18 cellular contexts compared by ENCODE assay signal in genomic region chr7:128389815-128390329, GRCh38. TPM values are rescaled to one million over a fixed set of nuclear protein-coding genes. Genes with fewer than 3 reads are reported as not detected.
DNase-seq lines count a peak whose midpoint lies in the region; ATAC-seq, FAIRE-seq and TF ChIP-seq lines count a peak whose summit lies in the region.
"Had no signal": no experiment of that assay in that cellular context is flagged by ENCODE, and none has a peak within 500 bp of the region (broad histone marks: within the 10 kb centered on the region; RNA-seq: fewer than 3 reads in every experiment).

No MANE protein-coding gene starts in this region.

- no peak for TF ChIP-seq RAD21 in HepG2 (CRISPR knock-in tag; IDR thresholded peaks at IDR 0.05)

- no peaks in the 10 kb centered on the region for H3K9me3 Mint-ChIP-seq in immature natural killer cell
- H3K9me3 Mint-ChIP-seq: CD8-positive, alpha-beta T cell had no signal

- H3K27ac ChIP-seq in HepG2 (ENCODE audit: extremely low read length, insufficient read depth, low read length) (no peak overlapping the region), right lobe of liver (no peak overlapping the region), Karpas-422 (ENCODE audit: low read length) (peak overlapping the region; percentile 82)
- H3K27ac ChIP-seq: HL-60, KMS-11 had no signal

- no TSS peak for BruUV-seq in HepG2 (replicated peaks; lab: Mats Ljungman, UMichigan)

- H3K4me1 Mint-ChIP-seq in immature natural killer cell = no peaks in the 10 kb centered on the region

- H3K36me3 Mint-ChIP-seq in immature natural killer cell = no peaks in the 10 kb centered on the region

- no peak overlapping the region for H2AFZ ChIP-seq in HepG2 (ENCODE audit: low read length)
- no peak overlapping the region for H2AFZ ChIP-seq in Karpas-422 (ENCODE audit: low read length)

- H3K27me3 Mint-ChIP-seq in immature natural killer cell (ENCODE audit: low read depth in 3 of 3) = peaks cover 0 to 6% (median 0%) of the 10 kb centered on the region in 3 donors

- H3K27ac Mint-ChIP-seq in immature natural killer cell = no peak overlapping the region
- H3K27ac Mint-ChIP-seq: CD8-positive, alpha-beta T cell had no signal

- H3K27me3 ChIP-seq in HepG2 (ENCODE audit: control insufficient read depth in 1 of 2, insufficient read depth in 2 of 2, low read length in 2 of 2) (0 out of 5 replicates have a peak, but pooled peaks cover 1 to 5% of the 10 kb centered on the region in 2 experiments), right lobe of liver (no peaks in the 10 kb centered on the region), Karpas-422 (ENCODE audit: low read length) (no peaks in the 10 kb centered on the region)
- H3K27me3 ChIP-seq: BLaER1 treated with 17β-estradiol and CSF1 and Interleukin-3, amounts not matched to agents 10 nM and 100 nM had no signal

- CTCF ChIA-PET in HepG2 (lab: Yijun Ruan, JAX; ENCODE audit: low intra/inter-chr PET ratio, low total read pairs) = interaction anchor here (1.8 kb wide), 1 partner anchor 42 kb away, joined by 9 read pairs; no protein-coding TSS in a partner anchor

- no peak for TF ChIP-seq POLR2A in HepG2 (IDR thresholded peaks at IDR 0.05; ENCODE audit: insufficient read depth in 1 of 2, low read depth in 2 of 2, low read length in 2 of 2)
- no peak for TF ChIP-seq POLR2A in right lobe of liver (IDR thresholded peaks at IDR 0.05)

- H3K9me3 ChIP-seq in HepG2 (ENCODE audit: low read length) (no peaks in the 10 kb centered on the region), right lobe of liver (no peaks in the 10 kb centered on the region), Karpas-422 (ENCODE audit: low read length) (no peaks in the 10 kb centered on the region)
- H3K9me3 ChIP-seq: BLaER1 treated with 17β-estradiol and CSF1 and Interleukin-3, amounts not matched to agents 10 nM and 100 nM; HAP-1 had no signal

- no peak for FAIRE-seq in HepG2 (lab: Jason Lieb, UNC)
- FAIRE-seq: GM12878 had no signal

- H3K4me3 Mint-ChIP-seq in immature natural killer cell = no peak overlapping the region
- H3K4me3 Mint-ChIP-seq: CD8-positive, alpha-beta T cell had no signal

- peaks cover 21% of the 10 kb centered on the region; the same call in 1 of the 2 replicates for H3K4me1 ChIP-seq in HepG2 (ENCODE audit: insufficient read depth, low read length)
- no peaks in the 10 kb centered on the region for H3K4me1 ChIP-seq in right lobe of liver
- peaks cover 52% of the 10 kb centered on the region for H3K4me1 ChIP-seq in Karpas-422 (ENCODE audit: low read length)
- H3K4me1 ChIP-seq: HAP-1 had no signal

- no peak for DNase-seq in HepG2 (ENCODE audit: low spot score)
- no peak for DNase-seq in right lobe of liver
- no peak for DNase-seq in Karpas-422
- DNase-seq in left colon = no peak
- DNase-seq in immature natural killer cell = no peak
- no peak for DNase-seq in NCI-H510A treated with DMSO at 0.1 percent for 48 hours (lab: John Stamatoyannopoulos, UW)
- DNase-seq in cardiac septum (ENCODE audit: low spot score) = no peak
- DNase-seq: CD8-positive, alpha-beta T cell; NCI-H1105 treated with DMSO at 0.1 percent for 48 hours; NCI-H2081; NCI-H345; NCI-H524 treated with DMSO at 0.1 percent for 48 hours had no signal

- no peaks in the 10 kb centered on the region for H4K20me1 ChIP-seq in HepG2 (ENCODE audit: insufficient read depth, low read length)
- H4K20me1 ChIP-seq in Karpas-422 (ENCODE audit: insufficient read depth, low read depth, low read length) = 0 out of 2 replicates have a peak, but pooled peaks cover 2% of the 10 kb centered on the region

- TF ChIP-seq EP300 in HepG2 (IDR thresholded peaks at IDR 0.05; ENCODE audit: low read depth in 2 of 2, low read length in 2 of 2) = no peak
- no peak for TF ChIP-seq EP300 in HepG2 (CRISPR knock-in tag; IDR thresholded peaks at IDR 0.05; ENCODE audit: borderline replicate concordance)

- in situ Hi-C loops in HepG2 (cut with HindIII; ENCODE audit: extremely low pct_ligation_motif_present, low pct_unique_long_range_greater_than_20kb) = no loop called here

- POLR2A ChIA-PET in HepG2 (lab: Yijun Ruan, JAX) = no interaction called here

- H3K9me2 ChIP-seq in Karpas-422 (replicated peaks; ENCODE audit: insufficient read depth, low read length) = no peaks in the 10 kb centered on the region

- ATAC-seq in HepG2 (no peak), right lobe of liver (no peak), left colon (peak; percentile 26)
- ATAC-seq: CD8-positive, alpha-beta T cell; GM12878 had no signal

- H3K36me3 ChIP-seq in HepG2 (replicated peaks in 1 of 2; ENCODE audit: control insufficient read depth in 1 of 2, insufficient read depth in 2 of 2, low read length in 2 of 2) (peaks cover 0 to 4% of the 10 kb centered on the region in 2 experiments; a peak in 2 of 5 replicates), right lobe of liver (peaks cover 0 to 5% (median 0%) of the 10 kb centered on the region in 4 donors), Karpas-422 (ENCODE audit: insufficient read depth, low read length) (no peaks in the 10 kb centered on the region; the same call in 1 of the 2 replicates)

- TF ChIP-seq CTCF in HepG2 (CRISPR knock-in tag; IDR thresholded peaks at IDR 0.05) (no peak), right lobe of liver (IDR thresholded peaks at IDR 0.05) (no peak)

- H3K4me3 ChIP-seq in HepG2 (replicated peaks in 1 of 3; ENCODE audit: insufficient read depth in 1 of 3, low read depth in 2 of 3, low read length in 3 of 3) (no peak overlapping the region), right lobe of liver (no peak overlapping the region), Karpas-422 (ENCODE audit: low read length) (peak overlapping the region; percentile 40)
- H3K4me3 ChIP-seq: BLaER1 treated with 17β-estradiol and CSF1 and Interleukin-3, amounts not matched to agents 10 nM and 100 nM; GM12878; HAP-1 had no signal

- H3K9ac ChIP-seq in HepG2 (ENCODE audit: insufficient read depth, low read depth, low read length) (no peak overlapping the region), Karpas-422 (ENCODE audit: low read length) (peak overlapping the region; percentile 48; the same call in 1 of the 2 replicates)
- H3K9ac ChIP-seq: KMS-11 had no signal

- H3K4me2 ChIP-seq in HepG2 (ENCODE audit: low read depth, low read length) (no peak overlapping the region), Karpas-422 (ENCODE audit: low read depth, low read length, poor library complexity, severe bottlenecking) (peak overlapping the region; percentile 67)
- H3K4me2 ChIP-seq: KMS-11 had no signal

- 20% methylated on average over 1 of the region's 6 CpGs for WGBS in HepG2 (ENCODE audit: low lambda C conversion rate)
- 18% methylated on average over 1 of the region's 6 CpGs for WGBS in right lobe of liver (ENCODE audit: insufficient coverage, low coverage, low lambda C conversion rate, missing lambda C conversion rate)

- intact Hi-C loops in HepG2 (cut with micrococcal nuclease; ENCODE audit: unreplicated experiment) (no loop called here), right lobe of liver (cut with DNase I) (loop anchor here (5.0 kb wide), 2 partner anchors 38 to 43 kb away; no protein-coding TSS in a partner anchor), left colon (cut with DNase I, micrococcal nuclease) (loop anchor here in 1 of 2 donors (5.0 kb wide), 1 partner anchor 43 kb away; no protein-coding TSS in a partner anchor), cardiac septum (cut with DNase I) (no loop called here)

- no peaks in the 10 kb centered on the region for H3K79me2 ChIP-seq in HepG2 (ENCODE audit: insufficient read depth, low read length)
- no peaks in the 10 kb centered on the region for H3K79me2 ChIP-seq in Karpas-422 (ENCODE audit: low read length)

RNA-seq across cellular contexts. Expression of gene IMPDH1, which starts 19.9 kb away (rescaled TPM):
- total RNA-seq in HepG2 (2016; rRNA removed; fragmentation: Illumina TruSeq; extraction: Trizol) (18.4 and 22.8 TPM in 2 replicates), right lobe of liver (1 to 10 TPM; 3.0 to 9.8 (median 5.5) TPM), left colon (10 to 100 TPM; 29.0 to 31.2 TPM), cardiac septum (22.2 TPM)
- total RNA-seq in HepG2 (2016; cell fraction: cytosol; rRNA removed; fragmentation: Illumina TruSeq; extraction: Trizol; ENCODE audit: low read depth) = 12.3 and 12.6 TPM in 2 replicates
- total RNA-seq in HepG2 (2016; cell fraction: insoluble cytoplasmic fraction; rRNA removed; fragmentation: Illumina TruSeq; extraction: Trizol) = 15.4 and 23.8 TPM in 2 replicates
- 28.1 and 28.2 TPM in 2 replicates for total RNA-seq in HepG2 (2016; cell fraction: membrane; rRNA removed; fragmentation: Illumina TruSeq; extraction: Trizol)
- 12.6 and 19.2 TPM in 2 replicates for total RNA-seq in HepG2 (2016; cell fraction: nucleus; rRNA removed; fragmentation: Illumina TruSeq; extraction: Trizol)
- polyA plus RNA-seq in HepG2 (2011; rRNA removed) (34.0 and 49.9 TPM in 2 replicates), immature natural killer cell (10 to 100 TPM; 39.0 to 66.0 (median 53.3) TPM)
- 31.4 and 37.8 TPM in 2 replicates for polyA plus RNA-seq in HepG2 (2011; cell fraction: cytosol; rRNA removed)
- 92.2 and 93.4 TPM in 2 replicates for polyA plus RNA-seq in HepG2 (2011; cell fraction: nucleus; rRNA removed)
- polyA plus RNA-seq in HepG2 (2012) = 25.0 and 27.5 TPM in 2 replicates
- polyA plus RNA-seq in HepG2 (2016; cell fraction: cytosol; fragmentation: Illumina TruSeq; extraction: Trizol; ENCODE audit: low read depth) = 18.4 and 18.5 TPM in 2 replicates
- 20.6 and 24.8 TPM in 2 replicates for polyA plus RNA-seq in HepG2 (2016; cell fraction: insoluble cytoplasmic fraction; fragmentation: Illumina TruSeq; extraction: Trizol; ENCODE audit: low read depth)
- polyA plus RNA-seq in HepG2 (2016; cell fraction: membrane; fragmentation: Illumina TruSeq; extraction: Trizol; ENCODE audit: low read depth) = 26.7 and 29.0 TPM in 2 replicates
- polyA plus RNA-seq in HepG2 (2016; cell fraction: nucleus; fragmentation: Illumina TruSeq; extraction: Trizol; ENCODE audit: insufficient read depth, low read depth) = 29.2 and 34.5 TPM in 2 replicates
- polyA minus RNA-seq in HepG2 (2011; rRNA and poly(A)+ RNA removed; ENCODE audit: low replicate concordance) = 82.0 and 176 TPM in 2 replicates
- polyA minus RNA-seq in HepG2 (2011; cell fraction: cytosol; rRNA and poly(A)+ RNA removed) = 19.3 and 30.8 TPM in 2 replicates
- polyA minus RNA-seq in HepG2 (2011; cell fraction: nucleus; rRNA and poly(A)+ RNA removed) = 26.3 and 29.8 TPM in 2 replicates
- total RNA-seq in Karpas-422 (2014; rRNA removed; shearing (Covaris generic); ENCODE audit: low replicate concordance) = 30.5 and 50.1 TPM in 2 replicates

RNA-seq across cellular contexts. Expression of gene PRRT4, which starts 28.4 kb away (rescaled TPM):
- total RNA-seq in HepG2 (2016; rRNA removed; fragmentation: Illumina TruSeq; extraction: Trizol) (not detected in 2 replicates), right lobe of liver (under 1 TPM in 4 of 6 experiments, not detected in 2; 0.11 to 0.32 (median 0.18) TPM), left colon (under 1 TPM in 1 of 2 donors, not detected in 1; 0.20 TPM), cardiac septum (2.4 TPM)
- not detected in 2 replicates for total RNA-seq in HepG2 (2016; cell fraction: cytosol; rRNA removed; fragmentation: Illumina TruSeq; extraction: Trizol; ENCODE audit: low read depth)
- total RNA-seq in HepG2 (2016; cell fraction: insoluble cytoplasmic fraction; rRNA removed; fragmentation: Illumina TruSeq; extraction: Trizol) = not detected in 2 replicates
- not detected in 2 replicates for total RNA-seq in HepG2 (2016; cell fraction: membrane; rRNA removed; fragmentation: Illumina TruSeq; extraction: Trizol)
- not detected in 2 replicates for total RNA-seq in HepG2 (2016; cell fraction: nucleus; rRNA removed; fragmentation: Illumina TruSeq; extraction: Trizol)
- polyA plus RNA-seq in HepG2 (2011; rRNA removed) (not detected in 2 replicates), immature natural killer cell (under 1 TPM in 1 of 3 donors, not detected in 2; 0.08 TPM)
- polyA plus RNA-seq in HepG2 (2011; cell fraction: cytosol; rRNA removed) = not detected in 2 replicates
- polyA plus RNA-seq in HepG2 (2011; cell fraction: nucleus; rRNA removed) = 0.06 TPM in 1 of 2 replicates, not detected in the other
- 0.07 TPM in 1 of 2 replicates, not detected in the other for polyA plus RNA-seq in HepG2 (2012)
- polyA plus RNA-seq in HepG2 (2016; cell fraction: cytosol; fragmentation: Illumina TruSeq; extraction: Trizol; ENCODE audit: low read depth) = not detected in 2 replicates
- polyA plus RNA-seq in HepG2 (2016; cell fraction: insoluble cytoplasmic fraction; fragmentation: Illumina TruSeq; extraction: Trizol; ENCODE audit: low read depth) = not detected in 2 replicates
- not detected in 2 replicates for polyA plus RNA-seq in HepG2 (2016; cell fraction: membrane; fragmentation: Illumina TruSeq; extraction: Trizol; ENCODE audit: low read depth)
- not detected in 2 replicates for polyA plus RNA-seq in HepG2 (2016; cell fraction: nucleus; fragmentation: Illumina TruSeq; extraction: Trizol; ENCODE audit: insufficient read depth, low read depth)
- polyA minus RNA-seq in HepG2 (2011; rRNA and poly(A)+ RNA removed; ENCODE audit: low replicate concordance) = not detected in 2 replicates
- not detected in 2 replicates for polyA minus RNA-seq in HepG2 (2011; cell fraction: cytosol; rRNA and poly(A)+ RNA removed)
- not detected in 2 replicates for polyA minus RNA-seq in HepG2 (2011; cell fraction: nucleus; rRNA and poly(A)+ RNA removed)
- not detected in 2 replicates for total RNA-seq in Karpas-422 (2014; rRNA removed; shearing (Covaris generic); ENCODE audit: low replicate concordance)
- total RNA-seq: GM12878, HT1080 had no signal
- polyA plus RNA-seq: GM12878 had no signal

RNA-seq across cellular contexts. Expression of gene RBM28, which starts 46.2 kb away (rescaled TPM):
- total RNA-seq in HepG2 (2016; rRNA removed; fragmentation: Illumina TruSeq; extraction: Trizol) = 49.0 and 61.2 TPM in 2 replicates
- total RNA-seq in HepG2 (2016; cell fraction: cytosol; rRNA removed; fragmentation: Illumina TruSeq; extraction: Trizol; ENCODE audit: low read depth) = 7.3 and 8.4 TPM in 2 replicates
- 50.4 and 59.7 TPM in 2 replicates for total RNA-seq in HepG2 (2016; cell fraction: insoluble cytoplasmic fraction; rRNA removed; fragmentation: Illumina TruSeq; extraction: Trizol)
- 6.4 and 9.5 TPM in 2 replicates for total RNA-seq in HepG2 (2016; cell fraction: membrane; rRNA removed; fragmentation: Illumina TruSeq; extraction: Trizol)
- 41.5 and 46.2 TPM in 2 replicates for total RNA-seq in HepG2 (2016; cell fraction: nucleus; rRNA removed; fragmentation: Illumina TruSeq; extraction: Trizol)
- 20.3 and 20.5 TPM in 2 replicates for polyA plus RNA-seq in HepG2 (2011; rRNA removed)
- polyA plus RNA-seq in HepG2 (2011; cell fraction: cytosol; rRNA removed) = 10.7 and 11.3 TPM in 2 replicates
- 43.8 and 49.7 TPM in 2 replicates for polyA plus RNA-seq in HepG2 (2011; cell fraction: nucleus; rRNA removed)
- 33.1 and 42.8 TPM in 2 replicates for polyA plus RNA-seq in HepG2 (2012)
- polyA plus RNA-seq in HepG2 (2016; cell fraction: cytosol; fragmentation: Illumina TruSeq; extraction: Trizol; ENCODE audit: low read depth) = 1.6 and 1.9 TPM in 2 replicates
- 54.9 and 57.4 TPM in 2 replicates for polyA plus RNA-seq in HepG2 (2016; cell fraction: insoluble cytoplasmic fraction; fragmentation: Illumina TruSeq; extraction: Trizol; ENCODE audit: low read depth)
- 3.8 and 5.7 TPM in 2 replicates for polyA plus RNA-seq in HepG2 (2016; cell fraction: membrane; fragmentation: Illumina TruSeq; extraction: Trizol; ENCODE audit: low read depth)
- polyA plus RNA-seq in HepG2 (2016; cell fraction: nucleus; fragmentation: Illumina TruSeq; extraction: Trizol; ENCODE audit: insufficient read depth, low read depth) = 82.8 and 85.5 TPM in 2 replicates
- 8.3 and 17.5 TPM in 2 replicates for polyA minus RNA-seq in HepG2 (2011; rRNA and poly(A)+ RNA removed; ENCODE audit: low replicate concordance)
- polyA minus RNA-seq in HepG2 (2011; cell fraction: cytosol; rRNA and poly(A)+ RNA removed) = 9.8 and 11.3 TPM in 2 replicates
- 21.2 and 29.0 TPM in 2 replicates for polyA minus RNA-seq in HepG2 (2011; cell fraction: nucleus; rRNA and poly(A)+ RNA removed)
- total RNA-seq in right lobe of liver = 10 to 100 TPM in 5 of 6 experiments, 1 to 10 TPM in 1; 9.0 to 17.4 (median 11.1) TPM
- 28.8 and 37.2 TPM in 2 replicates for total RNA-seq in Karpas-422 (2014; rRNA removed; shearing (Covaris generic); ENCODE audit: low replicate concordance)
- total RNA-seq in left colon = 10 to 100 TPM; 19.6 to 26.8 TPM
- 10 to 100 TPM in 1 of 3 donors, 1 to 10 TPM in 2; 3.0 to 14.1 (median 7.5) TPM for polyA plus RNA-seq in immature natural killer cell
- 35.1 TPM for total RNA-seq in cardiac septum

Comparison
In these comparisons a context has a peak if more than half of its experiments do, and no peak if none do; other contexts are left out.
1. intact Hi-C loops: an anchor here in right lobe of liver (5.0 kb wide); none called in HepG2 and cardiac septum.